Comparison of ENCODE assay signal across 1 cellular context in the genomic region with DNA sequence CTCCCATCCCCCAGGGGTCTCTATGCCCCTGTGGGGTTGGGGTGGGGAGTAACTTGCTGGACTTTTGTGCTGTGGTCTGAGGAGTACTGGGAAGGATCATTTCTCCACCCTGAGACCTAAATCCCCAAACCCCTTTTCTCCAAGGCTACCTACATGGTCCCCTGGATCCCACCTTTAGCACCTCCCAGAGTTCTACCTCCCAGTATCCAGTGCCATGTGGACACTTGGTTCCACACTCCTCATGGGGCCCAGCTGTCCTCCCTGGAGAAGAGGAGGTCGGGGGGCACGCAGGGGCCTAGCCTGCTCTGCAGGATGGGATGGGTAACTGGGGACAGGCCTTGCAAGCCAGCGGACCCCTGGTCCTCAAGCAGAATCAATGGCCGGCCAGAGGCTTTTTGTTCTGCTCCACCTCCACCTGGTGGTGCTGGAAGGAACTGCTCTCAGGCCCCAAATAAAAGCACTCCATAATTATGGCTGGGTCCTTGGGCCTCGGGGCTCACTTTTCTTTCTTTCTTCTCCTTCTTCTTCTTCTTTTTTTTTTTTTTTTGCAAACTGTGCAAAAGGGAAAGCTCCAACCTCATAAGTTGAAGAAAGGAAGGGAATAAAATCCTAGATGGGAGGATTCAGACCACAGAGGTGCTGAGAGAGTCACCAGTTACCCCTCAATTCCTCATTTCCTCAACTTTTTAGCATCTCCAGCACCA.
TF ChIP-seq lines count a peak whose summit lies in the region.

No MANE protein-coding gene starts in this region.

TF ChIP-seq in HEK293T, 16 proteins besides CTCF, POLR2A, EP300 and RAD21 (continued from another document):
- TF ChIP-seq, protein P1, sequence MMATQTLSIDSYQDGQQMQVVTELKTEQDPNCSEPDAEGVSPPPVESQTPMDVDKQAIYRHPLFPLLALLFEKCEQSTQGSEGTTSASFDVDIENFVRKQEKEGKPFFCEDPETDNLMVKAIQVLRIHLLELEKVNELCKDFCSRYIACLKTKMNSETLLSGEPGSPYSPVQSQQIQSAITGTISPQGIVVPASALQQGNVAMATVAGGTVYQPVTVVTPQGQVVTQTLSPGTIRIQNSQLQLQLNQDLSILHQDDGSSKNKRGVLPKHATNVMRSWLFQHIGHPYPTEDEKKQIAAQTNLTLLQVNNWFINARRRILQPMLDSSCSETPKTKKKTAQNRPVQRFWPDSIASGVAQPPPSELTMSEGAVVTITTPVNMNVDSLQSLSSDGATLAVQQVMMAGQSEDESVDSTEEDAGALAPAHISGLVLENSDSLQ (IDR thresholded peaks at IDR 0.05): no peak
- TF ChIP-seq ELF4 (IDR thresholded peaks at IDR 0.05): no peak
- TF ChIP-seq LEF1 (IDR thresholded peaks at IDR 0.05; ENCODE audit: borderline replicate concordance): no peak
